In the genomic region with DNA sequence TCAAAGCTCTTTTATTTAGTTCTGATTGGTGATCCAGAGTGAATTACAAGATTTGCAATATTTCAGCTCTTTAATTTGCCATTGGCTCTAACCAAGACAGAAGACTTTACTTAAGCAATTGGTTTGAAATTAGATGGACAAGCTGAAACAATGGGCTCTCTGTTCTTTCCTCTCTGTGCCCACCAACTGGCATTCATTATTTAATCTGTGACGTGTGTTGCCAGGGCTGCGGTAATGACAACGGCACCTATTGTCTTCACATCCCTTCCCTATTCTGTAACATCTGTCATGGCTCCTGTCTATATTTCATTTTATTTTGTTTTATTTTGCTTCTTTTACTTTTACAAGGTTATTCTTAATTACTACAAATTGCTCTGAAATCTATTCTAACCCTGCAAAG, we compare ENCODE assay signal across 16 cellular contexts. TPM values are rescaled to one million over a fixed set of nuclear protein-coding genes. Genes with fewer than 3 reads are reported as not detected.
DNase-seq lines count a peak whose midpoint lies in the region; ATAC-seq and FAIRE-seq lines count a peak whose summit lies in the region.
"Had no signal": no experiment of that assay in that cellular context is flagged by ENCODE, and none has a peak within 500 bp of the region (broad histone marks: within the 10 kb centered on the region; RNA-seq: fewer than 3 reads in every experiment).

No MANE protein-coding gene starts in this region.

- peak; percentile 61 for FAIRE-seq in frontal cortex (lab: Jason Lieb, UNC)
- FAIRE-seq: RCC 7860 had no signal

- ATAC-seq in sciatic nerve (no peak), GM21367 (IDR thresholded peaks at IDR 0.05; ENCODE audit: unreplicated experiment) (no peak), GM18870 (IDR thresholded peaks at IDR 0.05; ENCODE audit: unreplicated experiment) (no peak)
- ATAC-seq: activated naive CD4-positive, alpha-beta T cell treated with anti-CD3 and anti-CD28 coated beads, Interleukin-2, amount 50 U/mL, for 72 hours had no signal

- intact Hi-C loops in sciatic nerve (cut with DNase I) = no loop called here

- H3K27ac ChIP-seq in substantia nigra (ENCODE audit: low read depth, low read length, poor library complexity, severe bottlenecking) = peak overlapping the region; percentile 95
- H3K27ac ChIP-seq: tibial artery had no signal

- DNase-seq in NCI-H1105 treated with DMSO at 0.1 percent for 48 hours (lab: John Stamatoyannopoulos, UW) (peak; percentile 19), RPMI7951 (ENCODE audit: low read depth) (peak; percentile 75), frontal cortex (ENCODE audit: low spot score in 2 of 2) (no peak), substantia nigra (lab: John Stamatoyannopoulos, UW) (peak in 32 of 49 donors; percentile 9 to 80 (median 39)), sciatic nerve (ENCODE audit: low spot score) (no peak)
- DNase-seq: activated CD4-positive, alpha-beta T cell treated with anti-CD3 and anti-CD28 coated beads for 1 hour; activated T-cell treated with anti-CD3 and anti-CD28 coated beads for 4 hours; DND-41; glutamatergic neuron; NCI-H2227 treated with DMSO at 0.1 percent for 48 hours; T-helper 2 cell; tibial artery had no signal

RNA-seq across cellular contexts. Expression of a gene that starts 33.9 kb away (rescaled TPM):
- total RNA-seq in RPMI7951 (2014; rRNA removed; shearing (Covaris generic)) = 9.7 and 10.9 TPM in 2 replicates
- total RNA-seq in frontal cortex = 4.1 TPM
- total RNA-seq in sciatic nerve = 36.8 TPM

Comparison
In these comparisons a context has a peak if more than half of its experiments do, and no peak if none do; other contexts are left out.
1. DNase-seq: peak in NCI-H1105 treated with DMSO at 0.1 percent for 48 hours (single experiment), RPMI7951 (single experiment) and substantia nigra (32 of 49); none in frontal cortex (0 of 2) and sciatic nerve (single experiment).